ENCODE assay signal across 31 cellular contexts in genomic region chr9:33435821-33436277, GRCh38. TPM values are rescaled to one million over a fixed set of nuclear protein-coding genes. Genes with fewer than 3 reads are reported as not detected.
DNase-seq lines count a peak whose midpoint lies in the region; ATAC-seq, FAIRE-seq and TF ChIP-seq lines count a peak whose summit lies in the region.
"Had no signal": no experiment of that assay in that cellular context is flagged by ENCODE, and none has a peak within 500 bp of the region (broad histone marks: within the 10 kb centered on the region; RNA-seq: fewer than 3 reads in every experiment).

No MANE protein-coding gene starts in this region.

- H3K36me3 Mint-ChIP-seq in activated T-helper 17 cell treated with anti-CD3 and anti-CD28 coated beads, Interleukin-2, amount 50 U/mL, for 72 hours (ENCODE audit: low read depth), result peaks cover 3% of the 10 kb centered on the region
- H3K36me3 Mint-ChIP-seq in activated naive CD8-positive, alpha-beta T cell treated with anti-CD3 and anti-CD28 coated beads, Interleukin-2, amount 50 U/mL, for 24 hours (ENCODE audit: low read depth), result no peaks in the 10 kb centered on the region

- H3K4me1 ChIP-seq in hepatocyte (ENCODE audit: insufficient read depth), result peaks cover 21% of the 10 kb centered on the region
- H3K4me1 ChIP-seq: ascending aorta had no signal

- FAIRE-seq in D721Med (lab: Jason Lieb, UNC), result peak; percentile 58
- FAIRE-seq: endothelial cell of umbilical vein, frontal cortex had no signal

- no peaks in the 10 kb centered on the region for H3K9me3 ChIP-seq in hepatocyte (ENCODE audit: low read depth)
- H3K9me3 ChIP-seq: ascending aorta, neutrophil, Peyer's patch, thoracic aorta had no signal

- H3K4me3 ChIP-seq in hepatocyte, result no peak overlapping the region
- H3K4me3 ChIP-seq: ascending aorta, lung, Peyer's patch, skin epidermis, thoracic aorta had no signal

- H3K27me3 ChIP-seq in hepatocyte, result no peaks in the 10 kb centered on the region
- H3K27me3 ChIP-seq: ascending aorta, Peyer's patch had no signal

- H3K79me2 ChIP-seq in hepatocyte, result no peaks in the 10 kb centered on the region

- H3K27ac ChIP-seq in hepatocyte, result peak overlapping the region; percentile 58
- H3K27ac ChIP-seq: ascending aorta, neutrophil, thoracic aorta had no signal

- DNase-seq in AG20443 (ENCODE audit: low spot score), result peak; percentile 48
- peak; percentile 70 for DNase-seq in D721Med (ENCODE audit: insufficient read length, low spot score)
- DNase-seq in hepatocyte (ENCODE audit: low spot score), result no peak
- DNase-seq in activated naive CD8-positive, alpha-beta T cell treated with anti-CD3 and anti-CD28 coated beads, Interleukin-2, amount 50 U/mL, for 24 hours, result no peak
- no peak for DNase-seq in SKM-1 (lab: John Stamatoyannopoulos, UW; ENCODE audit: unreplicated experiment)
- DNase-seq in GF-D8 (lab: John Stamatoyannopoulos, UW), result no peak
- DNase-seq: activated naive CD4-positive, alpha-beta T cell treated with anti-CD3 and anti-CD28 coated beads, Interleukin-2, amount 10 ng/mL, durations not matched to agents 7 days and 5 days; activated T-cell treated with anti-CD3 and anti-CD28 coated beads, Interleukin-2, amount 50 U/mL, for 48 hours; AML-193; caudate nucleus; NCI-H1105; NCI-H2081 treated with DMSO at 0.1 percent for 48 hours; NCI-H446 treated with DMSO at 0.1 percent for 48 hours; Peyer's patch; stimulated activated CD4-positive, alpha-beta T cell treated with anti-CD3 and anti-CD28 coated beads, Interleukin-2, amount 100 ng/mL, for 24 hours; T1000 had no signal

- no peak for ATAC-seq in activated T-helper 17 cell treated with anti-CD3 and anti-CD28 coated beads, Interleukin-2, amount 50 U/mL, for 72 hours (replicated peaks)
- no peak for ATAC-seq in activated naive CD8-positive, alpha-beta T cell treated with anti-CD3 and anti-CD28 coated beads, Interleukin-2, amount 50 U/mL, for 24 hours
- ATAC-seq in HG02938 (IDR thresholded peaks at IDR 0.05; ENCODE audit: unreplicated experiment), result no peak
- ATAC-seq: activated CD4-positive, CD25-positive, alpha-beta regulatory T cell treated with anti-CD3 and anti-CD28 coated beads, Interleukin-2, amount 50 U/mL, for 24 hours; SK-N-SH treated with all-trans-retinoic acid at 6 μM for 48 hours; stimulated activated effector memory CD8-positive, alpha-beta T cell treated with anti-CD3 and anti-CD28 coated beads, Interleukin-12 subunit alpha, Interleukin-12 subunit beta, amount 100 ng/mL, for 72 hours had no signal

- peaks cover 6% of the 10 kb centered on the region for H3K4me1 Mint-ChIP-seq in activated T-helper 17 cell treated with anti-CD3 and anti-CD28 coated beads, Interleukin-2, amount 50 U/mL, for 72 hours
- H3K4me1 Mint-ChIP-seq in activated naive CD8-positive, alpha-beta T cell treated with anti-CD3 and anti-CD28 coated beads, Interleukin-2, amount 50 U/mL, for 24 hours, result peaks cover 7% of the 10 kb centered on the region

- WGBS in hepatocyte (ENCODE audit: low lambda C conversion rate, missing lambda C conversion rate), result 69% methylated on average over 8 of the region's 8 CpGs

- no peaks in the 10 kb centered on the region for H3K9me2 ChIP-seq in hepatocyte (replicated peaks; ENCODE audit: insufficient read depth)

- H3K27me3 Mint-ChIP-seq in activated T-helper 17 cell treated with anti-CD3 and anti-CD28 coated beads, Interleukin-2, amount 50 U/mL, for 72 hours, result no peaks in the 10 kb centered on the region
- H3K27me3 Mint-ChIP-seq in activated naive CD8-positive, alpha-beta T cell treated with anti-CD3 and anti-CD28 coated beads, Interleukin-2, amount 50 U/mL, for 24 hours, result no peaks in the 10 kb centered on the region
- H3K27me3 Mint-ChIP-seq: activated naive CD4-positive, alpha-beta T cell treated with anti-CD3 and anti-CD28 coated beads, Interleukin-2, amount 10 ng/mL, durations not matched to agents 7 days and 5 days had no signal

- no peaks in the 10 kb centered on the region for H3K36me3 ChIP-seq in hepatocyte (replicated peaks; ENCODE audit: insufficient read depth, low read depth)
- H3K36me3 ChIP-seq: ascending aorta, neutrophil, Peyer's patch, thoracic aorta had no signal

- H2AFZ ChIP-seq in hepatocyte, result no peak overlapping the region

- H4K20me1 ChIP-seq in hepatocyte (ENCODE audit: insufficient read depth, poor library complexity, severe bottlenecking), result no peaks in the 10 kb centered on the region

- peak overlapping the region; percentile 65 for H3K27ac Mint-ChIP-seq in activated T-helper 17 cell treated with anti-CD3 and anti-CD28 coated beads, Interleukin-2, amount 50 U/mL, for 72 hours
- H3K27ac Mint-ChIP-seq in activated naive CD8-positive, alpha-beta T cell treated with anti-CD3 and anti-CD28 coated beads, Interleukin-2, amount 50 U/mL, for 24 hours, result no peak overlapping the region
- H3K27ac Mint-ChIP-seq: stimulated activated effector memory CD8-positive, alpha-beta T cell treated with anti-CD3 and anti-CD28 coated beads, Interleukin-12 subunit alpha, Interleukin-12 subunit beta, amount 100 ng/mL, for 72 hours had no signal

- no peak overlapping the region for H3K4me3 Mint-ChIP-seq in activated T-helper 17 cell treated with anti-CD3 and anti-CD28 coated beads, Interleukin-2, amount 50 U/mL, for 72 hours
- H3K4me3 Mint-ChIP-seq in activated naive CD8-positive, alpha-beta T cell treated with anti-CD3 and anti-CD28 coated beads, Interleukin-2, amount 50 U/mL, for 24 hours, result no peak overlapping the region
- H3K4me3 Mint-ChIP-seq: activated naive CD4-positive, alpha-beta T cell treated with anti-CD3 and anti-CD28 coated beads, Interleukin-2, amount 10 ng/mL, durations not matched to agents 7 days and 5 days; stimulated activated effector memory CD8-positive, alpha-beta T cell treated with anti-CD3 and anti-CD28 coated beads, Interleukin-12 subunit alpha, Interleukin-12 subunit beta, amount 100 ng/mL, for 72 hours had no signal

- H3K9me3 Mint-ChIP-seq in activated T-helper 17 cell treated with anti-CD3 and anti-CD28 coated beads, Interleukin-2, amount 50 U/mL, for 72 hours, result no peaks in the 10 kb centered on the region
- H3K9me3 Mint-ChIP-seq in activated naive CD8-positive, alpha-beta T cell treated with anti-CD3 and anti-CD28 coated beads, Interleukin-2, amount 50 U/mL, for 24 hours, result no peaks in the 10 kb centered on the region
- H3K9me3 Mint-ChIP-seq: activated naive CD4-positive, alpha-beta T cell treated with anti-CD3 and anti-CD28 coated beads, Interleukin-2, amount 10 ng/mL, durations not matched to agents 7 days and 5 days; stimulated activated effector memory CD8-positive, alpha-beta T cell treated with anti-CD3 and anti-CD28 coated beads, Interleukin-12 subunit alpha, Interleukin-12 subunit beta, amount 100 ng/mL, for 72 hours had no signal

- H3K4me2 ChIP-seq in hepatocyte, result no peak overlapping the region

- TF ChIP-seq CTCF in D721Med (IDR thresholded peaks at IDR 0.05; ENCODE audit: insufficient read depth, missing control alignments) (no peak), hepatocyte (IDR thresholded peaks at IDR 0.05; ENCODE audit: poor library complexity) (no peak)

RNA-seq across cellular contexts. Expression of gene AQP3, which starts 11.5 kb away (rescaled TPM):
- 10 to 100 TPM; 37.3 to 72.5 TPM for total RNA-seq in activated T-helper 17 cell treated with anti-CD3 and anti-CD28 coated beads, Interleukin-2, amount 50 U/mL, for 72 hours
- total RNA-seq in hepatocyte, result 97.1 and 101 TPM in 2 replicates
- 99.3 and 123 TPM in 2 replicates for polyA plus RNA-seq in hepatocyte
- total RNA-seq: frontal cortex had no signal

RNA-seq across cellular contexts. Expression of gene AQP7, which starts 33.5 kb away (rescaled TPM):
- under 1 TPM; 0.42 to 0.45 TPM for total RNA-seq in activated T-helper 17 cell treated with anti-CD3 and anti-CD28 coated beads, Interleukin-2, amount 50 U/mL, for 72 hours
- 8.5 and 11.2 TPM in 2 replicates for total RNA-seq in hepatocyte
- 11.6 and 16.6 TPM in 2 replicates for polyA plus RNA-seq in hepatocyte
- total RNA-seq: dermis microvascular lymphatic vessel endothelial cell, frontal cortex, H4, pulmonary artery endothelial cell had no signal
- polyA plus RNA-seq: endothelial cell of umbilical vein had no signal

RNA-seq across cellular contexts. Expression of gene NOL6, which starts 37.9 kb away (rescaled TPM):
- total RNA-seq in activated T-helper 17 cell treated with anti-CD3 and anti-CD28 coated beads, Interleukin-2, amount 50 U/mL, for 72 hours, result 10 to 100 TPM; 25.9 to 58.3 TPM
- 19.3 and 21.9 TPM in 2 replicates for total RNA-seq in hepatocyte
- 20.6 and 24.1 TPM in 2 replicates for polyA plus RNA-seq in hepatocyte

Comparison
In these comparisons a context has a peak if more than half of its experiments do, and no peak if none do; other contexts are left out.
1. DNase-seq: peak in AG20443 (single experiment) and D721Med (single experiment); none in hepatocyte (single experiment), activated naive CD8-positive, alpha-beta T cell treated with anti-CD3 and anti-CD28 coated beads, Interleukin-2, amount 50 U/mL, for 24 hours (single experiment), SKM-1 (single experiment) and GF-D8 (single experiment).